In the genomic region with DNA sequence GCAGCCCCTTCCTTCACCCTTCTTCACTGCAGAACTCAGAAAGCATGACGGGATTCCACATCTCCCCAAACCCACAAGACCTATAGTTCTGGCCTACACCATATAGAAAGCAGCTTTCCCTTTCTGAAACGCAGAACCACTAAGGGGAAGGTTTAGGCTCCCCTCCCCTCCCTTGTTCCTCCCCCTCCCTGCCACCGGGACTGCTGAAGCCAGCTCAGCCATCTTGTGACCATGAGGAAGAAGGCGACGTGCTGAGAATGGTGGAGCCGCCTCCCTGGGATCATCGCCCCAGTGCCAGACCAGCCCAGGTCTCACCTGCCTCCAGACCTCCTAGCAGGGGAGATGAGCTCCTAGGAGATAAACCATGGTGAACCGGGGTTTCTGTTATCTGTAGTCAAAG, we compare ENCODE assay signal across 13 cellular contexts. TPM values are rescaled to one million over a fixed set of nuclear protein-coding genes. Genes with fewer than 3 reads are reported as not detected.
DNase-seq lines count a peak whose midpoint lies in the region; ATAC-seq and TF ChIP-seq lines count a peak whose summit lies in the region.
"Had no signal": no experiment of that assay in that cellular context is flagged by ENCODE, and none has a peak within 500 bp of the region (broad histone marks: within the 10 kb centered on the region; RNA-seq: fewer than 3 reads in every experiment).

No MANE protein-coding gene starts in this region.

- no peaks in the 10 kb centered on the region for H3K27me3 ChIP-seq in neuronal stem cell (ENCODE audit: control insufficient read depth in 3 of 3, insufficient read depth in 3 of 3, low read depth in 1 of 3, low read length in 3 of 3)
- H3K27me3 ChIP-seq in vagina: no peaks in the 10 kb centered on the region

- no peak overlapping the region for H2BK5ac ChIP-seq in neuronal stem cell (ENCODE audit: low read length)

- no peak overlapping the region for H3K27ac ChIP-seq in neuronal stem cell (replicated peaks; ENCODE audit: low read length)
- H3K27ac ChIP-seq in vagina: peak overlapping the region; percentile 59

- H3K9ac ChIP-seq in neuronal stem cell (ENCODE audit: low read depth, low read length, poor library complexity): no peak overlapping the region

- H2AFZ ChIP-seq in neuronal stem cell (ENCODE audit: low read length): no peak overlapping the region

- H3K9me3 ChIP-seq in neuronal stem cell (replicated peaks in 1 of 2; ENCODE audit: control insufficient read depth in 2 of 2, insufficient read depth in 1 of 2, low read depth in 1 of 2, low read length in 2 of 2): no peaks in the 10 kb centered on the region
- H3K9me3 ChIP-seq in vagina: no peaks in the 10 kb centered on the region

- H2AK5ac ChIP-seq in neuronal stem cell (ENCODE audit: low read depth, low read length): no peak overlapping the region

- CTCF ChIA-PET in activated naive CD4-positive, alpha-beta T cell treated with anti-CD3 and anti-CD28 coated beads, Interleukin-2, amount 10 ng/mL, durations not matched to agents 7 days and 5 days (lab: Charles Lee): interaction anchor here (0.6 to 2.3 kb wide), 11 partner anchors 8 to 161 kb away, joined by 3 to 15 read pairs (median 7); no protein-coding TSS in a partner anchor

- TF ChIP-seq CTCF in vagina (IDR thresholded peaks at IDR 0.05): no peak

- no peaks in the 10 kb centered on the region for H3K27me3 Mint-ChIP-seq in activated naive CD4-positive, alpha-beta T cell treated with anti-CD3 and anti-CD28 coated beads, Interleukin-2, amount 50 U/mL, for 24 hours
- peaks cover 9% of the 10 kb centered on the region for H3K27me3 Mint-ChIP-seq in activated naive CD4-positive, alpha-beta T cell treated with anti-CD3 and anti-CD28 coated beads, Interleukin-2, amount 10 ng/mL, durations not matched to agents 7 days and 5 days

- no peaks in the 10 kb centered on the region for H3K79me1 ChIP-seq in neuronal stem cell (ENCODE audit: low read depth, low read length)

- DNase-seq in activated naive CD4-positive, alpha-beta T cell treated with anti-CD3 and anti-CD28 coated beads, Interleukin-2, amount 10 ng/mL, durations not matched to agents 7 days and 5 days: no peak
- DNase-seq in globus pallidus (ENCODE audit: low spot score): peak; percentile 35
- DNase-seq in neuronal stem cell (ENCODE audit: low spot score): no peak
- DNase-seq in vagina (ENCODE audit: extremely low spot score in 2 of 2): no peak
- DNase-seq: EL; GOT3; mammary epithelial cell; NCI-H69; stimulated activated CD4-positive, alpha-beta T cell treated with anti-CD3 and anti-CD28 coated beads, Interleukin-12 subunit alpha, Interleukin-12 subunit beta, amount 100 ng/mL, for 4 hours had no signal

- no peak overlapping the region for H2BK120ac ChIP-seq in neuronal stem cell (ENCODE audit: low read depth, low read length)

- H3K4ac ChIP-seq in neuronal stem cell (ENCODE audit: low read length): no peak overlapping the region

- peak overlapping the region; percentile 32 for H3K27ac Mint-ChIP-seq in activated naive CD4-positive, alpha-beta T cell treated with anti-CD3 and anti-CD28 coated beads, Interleukin-2, amount 50 U/mL, for 24 hours
- H3K27ac Mint-ChIP-seq in activated naive CD4-positive, alpha-beta T cell treated with anti-CD3 and anti-CD28 coated beads, Interleukin-2, amount 10 ng/mL, durations not matched to agents 7 days and 5 days: no peak overlapping the region

- H4K91ac ChIP-seq in neuronal stem cell (ENCODE audit: low read depth, low read length, poor library complexity): no peak overlapping the region

- no peak overlapping the region for H3K4me3 ChIP-seq in neuronal stem cell (ENCODE audit: low read length in 2 of 2)
- no peak overlapping the region for H3K4me3 ChIP-seq in vagina

- no peak for TF ChIP-seq POLR2A in vagina (IDR thresholded peaks at IDR 0.05)

- no peak overlapping the region for H3K4me3 Mint-ChIP-seq in activated naive CD4-positive, alpha-beta T cell treated with anti-CD3 and anti-CD28 coated beads, Interleukin-2, amount 50 U/mL, for 24 hours
- no peak overlapping the region for H3K4me3 Mint-ChIP-seq in activated naive CD4-positive, alpha-beta T cell treated with anti-CD3 and anti-CD28 coated beads, Interleukin-2, amount 10 ng/mL, durations not matched to agents 7 days and 5 days

- peak overlapping the region; percentile 62 for H3K18ac ChIP-seq in neuronal stem cell (ENCODE audit: low read length)

- H3K4me1 ChIP-seq in neuronal stem cell (ENCODE audit: control insufficient read depth in 2 of 2, insufficient read depth in 1 of 2, low read depth in 1 of 2, low read length in 2 of 2) (peaks cover 0 to 3% of the 10 kb centered on the region in 2 donors), vagina (peaks cover 10% of the 10 kb centered on the region)

- H2BK12ac ChIP-seq in neuronal stem cell (ENCODE audit: low read length): no peak overlapping the region

- H3K36me3 ChIP-seq in neuronal stem cell (replicated peaks in 1 of 2; ENCODE audit: control insufficient read depth in 2 of 2, insufficient read depth in 2 of 2, low read length in 2 of 2): no peaks in the 10 kb centered on the region
- peaks cover 0 to 18% of the 10 kb centered on the region in 2 donors for H3K36me3 ChIP-seq in vagina

- no peak overlapping the region for H3K4me2 ChIP-seq in neuronal stem cell (ENCODE audit: insufficient read depth, low read length, poor library complexity, severe bottlenecking)

- no peak overlapping the region for H3K14ac ChIP-seq in neuronal stem cell (ENCODE audit: low read length)

- H4K8ac ChIP-seq in neuronal stem cell (ENCODE audit: low read depth, low read length): no peak overlapping the region

- intact Hi-C loops in vagina (cut with DNase I): loop anchor here (5.0 kb wide), 1 partner anchor 36 kb away; no protein-coding TSS in a partner anchor

- ATAC-seq in GM21786 (IDR thresholded peaks at IDR 0.05; ENCODE audit: unreplicated experiment) (no peak), HG03378 (IDR thresholded peaks at IDR 0.05; ENCODE audit: unreplicated experiment) (no peak), HG03097 (IDR thresholded peaks at IDR 0.05; ENCODE audit: low FRiP score, unreplicated experiment) (no peak)

- no peak overlapping the region for H2BK15ac ChIP-seq in neuronal stem cell (ENCODE audit: low read length)

- peaks cover 5% of the 10 kb centered on the region for H3K36me3 Mint-ChIP-seq in activated naive CD4-positive, alpha-beta T cell treated with anti-CD3 and anti-CD28 coated beads, Interleukin-2, amount 50 U/mL, for 24 hours
- peaks cover 4% of the 10 kb centered on the region for H3K36me3 Mint-ChIP-seq in activated naive CD4-positive, alpha-beta T cell treated with anti-CD3 and anti-CD28 coated beads, Interleukin-2, amount 10 ng/mL, durations not matched to agents 7 days and 5 days

- H3K23ac ChIP-seq in neuronal stem cell (ENCODE audit: low read depth, low read length, poor library complexity): no peak overlapping the region

- no peaks in the 10 kb centered on the region for H3K9me3 Mint-ChIP-seq in activated naive CD4-positive, alpha-beta T cell treated with anti-CD3 and anti-CD28 coated beads, Interleukin-2, amount 50 U/mL, for 24 hours
- H3K9me3 Mint-ChIP-seq in activated naive CD4-positive, alpha-beta T cell treated with anti-CD3 and anti-CD28 coated beads, Interleukin-2, amount 10 ng/mL, durations not matched to agents 7 days and 5 days: no peaks in the 10 kb centered on the region

- WGBS in neuronal stem cell (ENCODE audit: extremely low coverage in 2 of 2, insufficient read length in 2 of 2, insufficient replicate concordance in 1 of 2), 2 donors: no CpG with 5 or more reads among the region's 8 CpGs

- H3K4me1 Mint-ChIP-seq in activated naive CD4-positive, alpha-beta T cell treated with anti-CD3 and anti-CD28 coated beads, Interleukin-2, amount 50 U/mL, for 24 hours: peaks cover 13% of the 10 kb centered on the region
- H3K4me1 Mint-ChIP-seq in activated naive CD4-positive, alpha-beta T cell treated with anti-CD3 and anti-CD28 coated beads, Interleukin-2, amount 10 ng/mL, durations not matched to agents 7 days and 5 days: peaks cover 5% of the 10 kb centered on the region

RNA-seq across cellular contexts. Expression of a gene that starts 19.6 kb away (rescaled TPM):
- polyA plus RNA-seq in neuronal stem cell (2013, experiment 1 of 2): 8.4 TPM
- 9.3 TPM for polyA plus RNA-seq in neuronal stem cell (2013, experiment 2 of 2)
- total RNA-seq in vagina: 93.8 TPM

RNA-seq across cellular contexts. Expression of a gene that starts 48.0 kb away (rescaled TPM):
- polyA plus RNA-seq in neuronal stem cell (2013, experiment 1 of 2): 28.9 TPM
- polyA plus RNA-seq in neuronal stem cell (2013, experiment 2 of 2): 28.0 TPM
- 11.8 TPM for total RNA-seq in vagina

RNA-seq across cellular contexts. Expression of a gene that starts 48.6 kb away (rescaled TPM):
- 0.96 TPM for polyA plus RNA-seq in neuronal stem cell (2013, experiment 1 of 2)
- polyA plus RNA-seq in neuronal stem cell (2013, experiment 2 of 2): 1.1 TPM
- 6.9 TPM for total RNA-seq in vagina
